Comparison of ENCODE assay signal across 8 cellular contexts in genomic region chr22:41571786-41572185, GRCh38. TPM values are rescaled to one million over a fixed set of nuclear protein-coding genes. Genes with fewer than 3 reads are reported as not detected.
"Had no signal": no experiment of that assay in that cellular context is flagged by ENCODE, and none has a peak within 500 bp of the region (broad histone marks: within the 10 kb centered on the region; RNA-seq: fewer than 3 reads in every experiment).

No MANE protein-coding gene starts in this region.

- H3K27ac Mint-ChIP-seq: GM23338, H9, HFFc6 had no signal

- H3K4me1 ChIP-seq: HAP-1 had no signal

- H3K9ac ChIP-seq: GM23248 had no signal

- H3K4me1 Mint-ChIP-seq: GM23338, H9 had no signal

- H3K4me3 ChIP-seq: GM23248, GM23338, HAP-1 had no signal

- DNase-seq: GM23248, GOT3, H9, HCEC 1CT, HFFc6 had no signal

- H3K9me3 ChIP-seq: HAP-1 had no signal

- H2AFZ ChIP-seq: GM23248, GM23338 had no signal

- H3K27ac ChIP-seq: GM23248 had no signal

- ATAC-seq: GM23338, HCT116 had no signal

- H3K4me3 Mint-ChIP-seq: GM23338, H9, HFFc6 had no signal

- H3K4me2 ChIP-seq: GM23338 had no signal

- H3K9me3 Mint-ChIP-seq: GM23338, H9, HFFc6 had no signal

RNA-seq across cellular contexts. Expression of gene CSDC2, which starts 11.0 kb away (rescaled TPM):
- total RNA-seq: GM23248 had no signal
